20 cellular contexts compared by ENCODE assay signal in genomic region chr12:6354539-6355393, GRCh38. TPM values are rescaled to one million over a fixed set of nuclear protein-coding genes. Genes with fewer than 3 reads are reported as not detected.
A peak's percentile ranks its signal among the peaks of the same experiment; 100 is the strongest.
DNase-seq lines count a peak whose midpoint lies in the region; TF ChIP-seq lines count a peak whose summit lies in the region.
"Had no signal": no experiment of that assay in that cellular context is flagged by ENCODE, and none has a peak within 500 bp of the region (broad histone marks: within the 10 kb centered on the region; RNA-seq: fewer than 3 reads in every experiment).

No MANE protein-coding gene starts in this region.

- H3K27ac Mint-ChIP-seq in H9 (peak overlapping the region; percentile 52 to 82 (median 76); a peak in 5 of 7 replicates), endodermal cell (no peak overlapping the region)
- H3K27ac Mint-ChIP-seq: CD8-positive, alpha-beta T cell had no signal

- H3K79me1 ChIP-seq in H9 (ENCODE audit: insufficient read depth, low read depth, low read length, poor library complexity, severe bottlenecking), result no peaks in the 10 kb centered on the region
- H3K79me1 ChIP-seq in neuronal stem cell (ENCODE audit: low read depth, low read length), result no peaks in the 10 kb centered on the region

- no peaks in the 10 kb centered on the region for H4K20me1 ChIP-seq in BLaER1
- H4K20me1 ChIP-seq in H9 (ENCODE audit: control insufficient read depth, insufficient read depth, insufficient read length), result peaks cover 3% of the 10 kb centered on the region

- H3K9ac ChIP-seq in BLaER1 (no peak overlapping the region; the same call in 1 of the 2 replicates), H9 (ENCODE audit: extremely low read depth, insufficient read length, low read length) (no peak overlapping the region), endodermal cell (ENCODE audit: extremely low read depth, low read length, poor library complexity, severe bottlenecking) (no peak overlapping the region), neuronal stem cell (ENCODE audit: low read depth, low read length, poor library complexity) (no peak overlapping the region)

- H3K56ac ChIP-seq in H9 (ENCODE audit: insufficient read length, low read depth, low read length), result no peak overlapping the region

- H3K23ac ChIP-seq in H9 (ENCODE audit: insufficient read length, low read depth, low read length), result no peak overlapping the region
- peak overlapping the region; percentile 39 for H3K23ac ChIP-seq in neuronal stem cell (ENCODE audit: low read depth, low read length, poor library complexity)

- H3K36me3 ChIP-seq in BLaER1, result no peaks in the 10 kb centered on the region
- H3K36me3 ChIP-seq in endodermal cell (ENCODE audit: control insufficient read depth, insufficient read depth, low read length), result no peaks in the 10 kb centered on the region
- H3K36me3 ChIP-seq in neuronal stem cell (replicated peaks in 1 of 2; ENCODE audit: control insufficient read depth in 2 of 2, insufficient read depth in 2 of 2, low read length in 2 of 2), result no peaks in the 10 kb centered on the region

- H3K18ac ChIP-seq in H9 (ENCODE audit: insufficient read length, low read depth, low read length) (no peak overlapping the region), neuronal stem cell (ENCODE audit: low read length) (peak overlapping the region; percentile 44)

- peak; percentile 25; the same call in 2 of the 3 replicates for TF ChIP-seq CTCF in H9 (conservative IDR thresholded peaks at IDR 0.05)
- peak; percentile 44 for TF ChIP-seq CTCF in endodermal cell (conservative IDR thresholded peaks at IDR 0.05)

- H3K27ac ChIP-seq in BLaER1 (peak overlapping the region; percentile 47; the same call in 1 of the 2 replicates), H9 (ENCODE audit: insufficient read length, low read depth, low read length) (no peak overlapping the region), endodermal cell (ENCODE audit: low read depth, low read length) (no peak overlapping the region), neuronal stem cell (replicated peaks; ENCODE audit: low read length) (no peak overlapping the region)

- no peaks in the 10 kb centered on the region for H3K79me2 ChIP-seq in H9 (ENCODE audit: insufficient read depth, low read length)

- no peak overlapping the region for H2BK120ac ChIP-seq in H9 (ENCODE audit: low read depth, low read length, poor library complexity, severe bottlenecking)
- no peak overlapping the region for H2BK120ac ChIP-seq in neuronal stem cell (ENCODE audit: low read depth, low read length)

- H2BK15ac ChIP-seq in H9 (ENCODE audit: low read depth, low read length), result no peak overlapping the region
- H2BK15ac ChIP-seq in neuronal stem cell (ENCODE audit: low read length), result no peak overlapping the region

- H4K8ac ChIP-seq in H9 (replicated peaks; ENCODE audit: insufficient read length, low read depth, low read length) (no peak overlapping the region), neuronal stem cell (ENCODE audit: low read depth, low read length) (no peak overlapping the region)

- H3K4me1 Mint-ChIP-seq in H9 (peaks cover 15 to 16% of the 10 kb centered on the region in 2 experiments), endodermal cell (peaks cover 9% of the 10 kb centered on the region)

- H3K9me3 ChIP-seq in BLaER1 (no peaks in the 10 kb centered on the region), H9 (ENCODE audit: control insufficient read depth, low read depth, low read length) (no peaks in the 10 kb centered on the region), endodermal cell (ENCODE audit: control insufficient read depth, low read length) (no peaks in the 10 kb centered on the region), neuronal stem cell (replicated peaks in 1 of 2; ENCODE audit: control insufficient read depth in 2 of 2, insufficient read depth in 1 of 2, low read depth in 1 of 2, low read length in 2 of 2) (peaks cover 0 to 3% of the 10 kb centered on the region in 2 donors)

- H3K4ac ChIP-seq in H9 (ENCODE audit: low read depth, low read length) (no peak overlapping the region), neuronal stem cell (ENCODE audit: low read length) (no peak overlapping the region)

- DNase-seq in H9 (peak; percentile 46), endodermal cell (peak; percentile 53), neuronal stem cell (ENCODE audit: low spot score) (no peak), HuH-7.5 (ENCODE audit: low spot score) (no peak), kidney glomerular epithelial cell (lab: John Stamatoyannopoulos, UW) (no peak), Ammon's horn (ENCODE audit: low spot score) (no peak)
- DNase-seq: ACHN; AML-193; CD8-positive, alpha-beta T cell; DMS79; GOT3; IMR-90; Karpas-422; NCI-H1105; NCI-H1694 treated with DMSO at 0.1 percent for 48 hours; NCI-H2107; NCI-H2227 treated with DMSO at 0.1 percent for 48 hours; NCI-H524 had no signal

- H2BK5ac ChIP-seq in H9 (ENCODE audit: insufficient read length, low read length), result no peak overlapping the region
- no peak overlapping the region for H2BK5ac ChIP-seq in neuronal stem cell (ENCODE audit: low read length)

- H3K4me3 Mint-ChIP-seq in H9, result no peak overlapping the region; a peak in 1 of 5 replicates
- H3K4me3 Mint-ChIP-seq in endodermal cell, result no peak overlapping the region
- H3K4me3 Mint-ChIP-seq: CD8-positive, alpha-beta T cell had no signal

- H2AK5ac ChIP-seq in H9 (ENCODE audit: insufficient read length, low read length) (no peak overlapping the region), neuronal stem cell (ENCODE audit: low read depth, low read length) (no peak overlapping the region)

- no CpG with 5 or more reads among the region's 10 CpGs for WGBS in H9 (ENCODE audit: extremely low coverage, insufficient read length, low lambda C conversion rate)
- 92 to 95% methylated on average over 8 to 10 of the region's 10 CpGs for WGBS in endodermal cell (ENCODE audit: insufficient coverage in 1 of 2, insufficient read length in 1 of 2), 2 experiments
- WGBS in neuronal stem cell (ENCODE audit: extremely low coverage in 2 of 2, insufficient read length in 2 of 2, insufficient replicate concordance in 1 of 2), 2 donors, result no CpG with 5 or more reads among the region's 10 CpGs

- no peak overlapping the region for H3K4me3 ChIP-seq in BLaER1
- H3K4me3 ChIP-seq in endodermal cell (ENCODE audit: low read length), result no peak overlapping the region
- H3K4me3 ChIP-seq in neuronal stem cell (ENCODE audit: low read length in 2 of 2), result peak overlapping the region in 1 of 2 donors; percentile 21

- H2BK12ac ChIP-seq in H9 (ENCODE audit: insufficient read length, low read depth, low read length) (no peak overlapping the region), neuronal stem cell (ENCODE audit: low read length) (no peak overlapping the region)

- H3K4me2 ChIP-seq in BLaER1, result peak overlapping the region; percentile 78
- no peak overlapping the region for H3K4me2 ChIP-seq in H9 (ENCODE audit: insufficient read depth, insufficient read length, low read length)
- H3K4me2 ChIP-seq in neuronal stem cell (ENCODE audit: insufficient read depth, low read length, poor library complexity, severe bottlenecking), result no peak overlapping the region

- H3K14ac ChIP-seq in H9 (ENCODE audit: insufficient read depth, low read length) (no peak overlapping the region), neuronal stem cell (ENCODE audit: low read length) (no peak overlapping the region)

- H4K91ac ChIP-seq in H9 (ENCODE audit: insufficient read length, low read depth, low read length) (no peak overlapping the region), neuronal stem cell (ENCODE audit: low read depth, low read length, poor library complexity) (no peak overlapping the region)

- H4K5ac ChIP-seq in H9 (ENCODE audit: insufficient read length, low read depth, low read length), result no peak overlapping the region

- no peak overlapping the region for H2BK20ac ChIP-seq in H9 (ENCODE audit: low read depth, low read length, poor library complexity, severe bottlenecking)

- no peaks in the 10 kb centered on the region for H3K9me3 Mint-ChIP-seq in H9
- no peaks in the 10 kb centered on the region for H3K9me3 Mint-ChIP-seq in endodermal cell
- H3K9me3 Mint-ChIP-seq: CD8-positive, alpha-beta T cell had no signal

- H3K27me3 Mint-ChIP-seq in H9 (ENCODE audit: low read depth) (no peaks in the 10 kb centered on the region), endodermal cell (ENCODE audit: insufficient read depth) (no peaks in the 10 kb centered on the region)

- H3K36me3 Mint-ChIP-seq in H9 (ENCODE audit: insufficient read depth in 1 of 3, low read depth in 3 of 3), result peaks cover 23 to 69% (median 69%) of the 10 kb centered on the region in 3 experiments; a peak in 6 of 7 replicates
- H3K36me3 Mint-ChIP-seq in endodermal cell (ENCODE audit: low read depth), result peaks cover 44% of the 10 kb centered on the region
- H3K36me3 Mint-ChIP-seq: CD8-positive, alpha-beta T cell had no signal

- H3K4me1 ChIP-seq in BLaER1 (peaks cover 79% of the 10 kb centered on the region), H9 (ENCODE audit: insufficient read depth, low read length) (no peaks in the 10 kb centered on the region; the same call in 1 of the 2 replicates), endodermal cell (ENCODE audit: control insufficient read depth, insufficient read depth, low read length) (no peaks in the 10 kb centered on the region), neuronal stem cell (ENCODE audit: control insufficient read depth in 2 of 2, insufficient read depth in 1 of 2, low read depth in 1 of 2, low read length in 2 of 2) (peaks cover 0 to 2% of the 10 kb centered on the region in 2 donors)

- H2AFZ ChIP-seq in H9 (ENCODE audit: low read length), result no peak overlapping the region
- no peak overlapping the region for H2AFZ ChIP-seq in neuronal stem cell (ENCODE audit: low read length)

- H3K23me2 ChIP-seq in H9 (ENCODE audit: insufficient read length, low read depth, low read length, poor library complexity, severe bottlenecking), result no peaks in the 10 kb centered on the region

- no peak overlapping the region for H3T11ph ChIP-seq in H9 (ENCODE audit: low read length)

- H3K27me3 ChIP-seq in BLaER1, result no peaks in the 10 kb centered on the region
- no peaks in the 10 kb centered on the region for H3K27me3 ChIP-seq in H9 (ENCODE audit: insufficient read depth, low read length)
- no peaks in the 10 kb centered on the region for H3K27me3 ChIP-seq in endodermal cell (ENCODE audit: control insufficient read depth, insufficient read depth, low read length, poor library complexity, severe bottlenecking)
- no peaks in the 10 kb centered on the region for H3K27me3 ChIP-seq in neuronal stem cell (ENCODE audit: control insufficient read depth in 3 of 3, insufficient read depth in 3 of 3, low read depth in 1 of 3, low read length in 3 of 3)

RNA-seq across cellular contexts. Expression of gene TNFRSF1A, which starts 12.9 kb away (rescaled TPM):
- total RNA-seq in H9 (2021) (55.9 and 59.9 TPM in 2 replicates), endodermal cell (10 to 100 TPM; 43.2 to 86.2 TPM)
- 39.7 TPM for polyA plus RNA-seq in endodermal cell (2013, experiment 1 of 2)
- polyA plus RNA-seq in endodermal cell (2013, experiment 2 of 2), result 37.7 TPM
- polyA plus RNA-seq in neuronal stem cell (2013, experiment 1 of 2), result 35.2 TPM
- polyA plus RNA-seq in neuronal stem cell (2013, experiment 2 of 2), result 34.5 TPM

RNA-seq across cellular contexts. Expression of gene SCNN1A, which starts 20.6 kb away (rescaled TPM):
- total RNA-seq in H9 (2021), result 104 and 111 TPM in 2 replicates
- total RNA-seq in endodermal cell, result 10 to 100 TPM; 32.1 to 87.7 TPM
- polyA plus RNA-seq in endodermal cell (2013, experiment 1 of 2), result 9.0 TPM
- polyA plus RNA-seq in endodermal cell (2013, experiment 2 of 2), result 4.3 TPM
- 0.40 TPM for polyA plus RNA-seq in neuronal stem cell (2013, experiment 1 of 2)
- 0.68 TPM for polyA plus RNA-seq in neuronal stem cell (2013, experiment 2 of 2)
- total RNA-seq: IMR-90, SK-MEL-5 had no signal

RNA-seq across cellular contexts. Expression of gene LTBR, which starts 29.2 kb away (rescaled TPM):
- 3.4 and 4.8 TPM in 2 replicates for total RNA-seq in H9 (2021)
- 1 to 10 TPM; 8.4 to 9.1 TPM for total RNA-seq in endodermal cell
- polyA plus RNA-seq in endodermal cell (2013, experiment 1 of 2), result 1.5 TPM
- polyA plus RNA-seq in endodermal cell (2013, experiment 2 of 2), result 1.9 TPM
- polyA plus RNA-seq in neuronal stem cell (2013, experiment 1 of 2), result 2.3 TPM
- polyA plus RNA-seq in neuronal stem cell (2013, experiment 2 of 2), result 2.3 TPM

RNA-seq across cellular contexts. Expression of gene PLEKHG6, which starts 44.3 kb away (rescaled TPM):
- total RNA-seq in H9 (2021) (17.7 and 20.0 TPM in 2 replicates), endodermal cell (10 to 100 TPM; 24.8 to 37.2 TPM)
- polyA plus RNA-seq in endodermal cell (2013, experiment 1 of 2), result 7.1 TPM
- polyA plus RNA-seq in endodermal cell (2013, experiment 2 of 2), result 4.6 TPM
- polyA plus RNA-seq in neuronal stem cell (2013, experiment 1 of 2), result 1.2 TPM
- 1.3 TPM for polyA plus RNA-seq in neuronal stem cell (2013, experiment 2 of 2)
- total RNA-seq: CD8-positive, alpha-beta T cell; SK-MEL-5 had no signal

Comparison
In these comparisons a context has a peak if more than half of its experiments do, and no peak if none do; other contexts are left out.
1. DNase-seq: peak in H9 (single experiment) and endodermal cell (single experiment); none in neuronal stem cell (single experiment), HuH-7.5 (single experiment), kidney glomerular epithelial cell (single experiment) and Ammon's horn (single experiment).